Comparison of ENCODE assay signal across 8 cellular contexts in the genomic region with DNA sequence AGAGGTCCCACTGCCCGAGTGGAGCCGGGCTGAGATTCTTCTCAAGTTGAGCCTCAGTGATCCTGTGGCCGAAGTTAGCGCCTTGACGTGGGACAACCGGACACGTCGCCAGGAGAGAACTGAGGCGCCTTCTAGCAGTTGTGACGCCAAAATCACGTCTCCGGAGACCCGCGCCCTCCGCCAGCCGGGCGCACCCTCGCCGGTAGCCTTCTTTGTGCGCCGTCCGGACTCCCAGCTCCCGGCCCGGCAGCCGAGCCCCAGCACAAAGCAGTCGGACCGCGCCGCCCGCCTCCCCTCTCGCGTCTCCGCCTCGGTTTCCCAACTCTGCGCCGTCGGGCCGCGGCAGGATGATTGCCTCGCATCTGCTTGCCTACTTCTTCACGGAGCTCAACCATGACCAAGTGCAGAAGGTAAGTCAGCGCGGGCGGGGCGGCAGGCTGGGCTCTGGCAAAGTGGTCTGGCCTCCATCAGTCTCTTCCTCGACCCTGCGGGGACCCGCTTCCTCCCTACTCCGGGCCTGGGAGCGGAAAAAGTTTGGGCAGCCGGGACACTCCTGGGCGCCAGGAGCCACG. TPM values are rescaled to one million over a fixed set of nuclear protein-coding genes. Genes with fewer than 3 reads are reported as not detected.
DNase-seq lines count a peak whose midpoint lies in the region; ATAC-seq and TF ChIP-seq lines count a peak whose summit lies in the region.
"Not testable (repeated sequence)": the region's sequence is repeated elsewhere in the genome, so short reads cannot be mapped to it uniquely, and the experiment has no call there.

No MANE protein-coding gene starts in this region.

- intact Hi-C loops in Calu3 (cut with micrococcal nuclease; ENCODE audit: unreplicated experiment); esophagus muscularis mucosa (cut with DNase I): not testable (repeated sequence)

- H3K4me3 ChIP-seq in esophagus muscularis mucosa (peak overlapping the region; percentile 59 to 73 (median 60)), mononuclear cell (ENCODE audit: low read length) (peak overlapping the region; percentile 81)

- POLR2A ChIA-PET in RWPE1 (lab: Yijun Ruan, JAX; ENCODE audit: low non-redundant PET) = interaction anchor here (0.6 to 0.8 kb wide), 3 partner anchors 10 to 12 kb away, joined by 3 read pairs; no protein-coding TSS in a partner anchor

- H3K4me1 ChIP-seq in esophagus muscularis mucosa = peaks cover 13 to 40% (median 37%) of the 10 kb centered on the region in 4 donors
- peaks cover 61% of the 10 kb centered on the region for H3K4me1 ChIP-seq in mononuclear cell (ENCODE audit: insufficient read depth, low read length)

- not testable (repeated sequence) for H3K27me3 Mint-ChIP-seq in Calu3 (ENCODE audit: unreplicated experiment)

- H3K27ac Mint-ChIP-seq in Calu3 (ENCODE audit: unreplicated experiment) = peak overlapping the region; percentile 87

- TF ChIP-seq CTCF in Calu3 (IDR thresholded peaks at IDR 0.05; ENCODE audit: unreplicated experiment); RWPE1 (conservative IDR thresholded peaks at IDR 0.05; ENCODE audit: low read depth); esophagus muscularis mucosa (IDR thresholded peaks at IDR 0.05): not testable (repeated sequence)

- ATAC-seq in GM21576 (IDR thresholded peaks at IDR 0.05; ENCODE audit: unreplicated experiment) (peak; percentile 2), HG03439 (IDR thresholded peaks at IDR 0.05; ENCODE audit: unreplicated experiment) (peak; percentile 13)

- H3K9me3 Mint-ChIP-seq in Calu3 (ENCODE audit: low read depth, unreplicated experiment) = not testable (repeated sequence)

- WGBS in esophagus muscularis mucosa = under 1% methylated on average over 22 of the region's 53 CpGs

- not testable (repeated sequence) for H3K9me3 ChIP-seq in esophagus muscularis mucosa; mononuclear cell (ENCODE audit: low read depth, low read length)

- peaks cover 44% of the 10 kb centered on the region for H3K36me3 Mint-ChIP-seq in Calu3 (ENCODE audit: insufficient read depth, unreplicated experiment)

- H3K4me3 Mint-ChIP-seq in Calu3 (ENCODE audit: low read depth, unreplicated experiment) = peak overlapping the region; percentile 84

- not testable (repeated sequence) for TF ChIP-seq EP300 in esophagus muscularis mucosa (IDR thresholded peaks at IDR 0.05)

- H3K4me1 Mint-ChIP-seq in Calu3 (ENCODE audit: low read depth, unreplicated experiment) = peaks cover 48% of the 10 kb centered on the region

- not testable (repeated sequence) for DNase-seq in Calu3; RWPE1 (ENCODE audit: low spot score); esophagus muscularis mucosa (ENCODE audit: extremely low spot score)
- peak; percentile 50 for DNase-seq in activated naive CD4-positive, alpha-beta T cell treated with Interleukin-2 at 50 U/mL for 16 hours
- peak; percentile 12 for DNase-seq in stimulated activated CD8-positive, alpha-beta memory T cell treated with anti-CD3 and anti-CD28 coated beads, Interleukin-15, amount 100 ng/mL, for 24 hours (ENCODE audit: low read depth)

- not testable (repeated sequence) for H3K27me3 ChIP-seq in esophagus muscularis mucosa; mononuclear cell (ENCODE audit: insufficient read depth, low read length)

- CTCF ChIA-PET in Calu3 (lab: Charles Lee) (interaction anchor here (0.9 to 4.2 kb wide), 2 partner anchors 10 to 119 kb away, joined by 5 to 38 read pairs; no protein-coding TSS in a partner anchor), RWPE1 (lab: Yijun Ruan, JAX) (interaction anchor here (0.7 to 3.3 kb wide), 3 partner anchors 27 to 120 kb away, joined by 3 to 20 read pairs (median 3); no protein-coding TSS in a partner anchor)

- not testable (repeated sequence) for H3K36me3 ChIP-seq in esophagus muscularis mucosa

- TSS peak; percentile 40 for BruUV-seq in Calu3 (replicated peaks; lab: Mats Ljungman, UMichigan)

- H3K27ac ChIP-seq in RWPE1 (peak overlapping the region; percentile 80), esophagus muscularis mucosa (replicated peaks in 1 of 4) (peak overlapping the region; percentile 63 to 82 (median 71))

- not testable (repeated sequence) for TF ChIP-seq POLR2A in esophagus muscularis mucosa (IDR thresholded peaks at IDR 0.05; ENCODE audit: low read depth)

RNA-seq across cellular contexts. Expression of a gene that starts 0.4 kb away (rescaled TPM):
- total RNA-seq in Calu3 (2022) = 56.5 and 79.4 TPM in 2 replicates
- 1 to 10 TPM in 3 of 4 donors, under 1 TPM in 1; 0.97 to 5.3 (median 3.0) TPM for total RNA-seq in esophagus muscularis mucosa
- total RNA-seq in mononuclear cell = 8.3 TPM
